Comparison of ENCODE assay signal across 15 cellular contexts in the genomic region with DNA sequence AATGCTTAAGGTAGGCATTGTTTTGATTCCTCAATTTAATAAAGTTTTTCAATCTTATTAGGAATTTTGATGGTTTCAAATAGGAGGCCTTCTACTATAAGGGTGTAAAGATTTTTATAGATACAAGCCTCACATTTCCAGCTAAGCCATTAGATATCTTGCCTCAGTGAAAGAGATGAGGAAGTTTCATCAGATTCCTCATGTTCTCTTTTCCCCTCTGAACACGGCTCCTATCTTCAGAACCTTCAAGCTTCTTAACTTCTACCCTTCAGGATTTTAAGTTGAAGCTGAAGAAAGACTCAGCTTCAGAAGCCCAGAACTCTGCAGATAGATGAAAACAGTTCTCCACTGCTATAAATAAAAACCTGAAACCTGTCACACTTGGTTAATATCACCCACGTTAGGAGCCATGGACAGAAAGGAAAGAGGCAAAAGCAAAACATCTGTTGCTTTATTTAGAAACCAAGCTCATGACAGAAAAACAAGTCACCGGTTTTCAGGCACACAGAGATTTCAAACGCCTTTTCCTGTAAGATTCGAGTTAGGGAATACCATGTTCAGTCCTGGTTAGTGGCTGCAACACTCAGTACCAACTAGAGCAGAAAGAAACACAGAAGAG.
"Had no signal": no experiment of that assay in that cellular context is flagged by ENCODE, and none has a peak within 500 bp of the region (broad histone marks: within the 10 kb centered on the region; RNA-seq: fewer than 3 reads in every experiment).

No MANE protein-coding gene starts in this region.

- H3K36me3 ChIP-seq: neural progenitor cell, pancreas, tibial nerve had no signal

- H3K4me1 ChIP-seq: neural progenitor cell, pancreas, tibial nerve had no signal

- H3K27me3 ChIP-seq: neural progenitor cell, pancreas, tibial nerve had no signal

- DNase-seq: activated CD4-positive, alpha-beta T cell treated with anti-CD3 and anti-CD28 coated beads for 48 hours; activated CD8-positive, alpha-beta memory T cell treated with anti-CD3 and anti-CD28 coated beads, Interleukin-2, amount 50 U/mL, for 48 hours; activated CD8-positive, alpha-beta T cell treated with anti-CD3 and anti-CD28 coated beads, Interleukin-2, amount 10 ng/mL, durations not matched to agents 7 days and 5 days; activated naive CD4-positive, alpha-beta T cell treated with anti-CD3 and anti-CD28 coated beads, Interleukin-2, amount 50 U/mL, for 16 hours; amygdala; cerebellar nuclear complex; dermis blood vessel endothelial cell; endodermal cell; erythroblast; pancreas; T1000 had no signal

- H3K4me3 ChIP-seq: hepatocyte, neural progenitor cell, pancreas, tibial nerve had no signal

- H3K36me3 Mint-ChIP-seq: brain, neural progenitor cell had no signal

- H3K9me3 ChIP-seq: pancreas had no signal

- H3K4me3 Mint-ChIP-seq: activated CD8-positive, alpha-beta T cell treated with anti-CD3 and anti-CD28 coated beads, Interleukin-2, amount 10 ng/mL, durations not matched to agents 7 days and 5 days; brain; endodermal cell; neural progenitor cell had no signal

- H3K27ac Mint-ChIP-seq: activated CD8-positive, alpha-beta T cell treated with anti-CD3 and anti-CD28 coated beads, Interleukin-2, amount 10 ng/mL, durations not matched to agents 7 days and 5 days; brain; endodermal cell; neural progenitor cell had no signal

- H3K9ac ChIP-seq: neural progenitor cell had no signal

- H2AFZ ChIP-seq: hepatocyte, neural progenitor cell had no signal

- H3K27ac ChIP-seq: hepatocyte, neural progenitor cell, pancreas, tibial nerve had no signal

- H3K4me1 Mint-ChIP-seq: brain, endodermal cell, neural progenitor cell had no signal

- H3K9me3 Mint-ChIP-seq: brain, endodermal cell, neural progenitor cell had no signal

- H3K79me2 ChIP-seq: hepatocyte had no signal

- H3K4me2 ChIP-seq: hepatocyte, neural progenitor cell had no signal

- ATAC-seq: activated CD8-positive, alpha-beta T cell treated with anti-CD3 and anti-CD28 coated beads, Interleukin-2, amount 10 ng/mL, durations not matched to agents 7 days and 5 days; pancreas had no signal
